ENCODE assay signal across 2 cellular contexts in genomic region chr15:58441376-58442070, GRCh38.
TF ChIP-seq lines count a peak whose summit lies in the region.

No MANE protein-coding gene starts in this region.

TF ChIP-seq in liver, 16 proteins besides CTCF, POLR2A, EP300 and RAD21:
- TF ChIP-seq HNF4A (conservative IDR thresholded peaks at IDR 0.05) (no peak), EGR1 (IDR thresholded peaks at IDR 0.05; ENCODE audit: low read depth in 2 of 2) (no peak), ATF3 (IDR thresholded peaks at IDR 0.05) (no peak), RXRA (IDR thresholded peaks at IDR 0.05) (no peak)

TF ChIP-seq in HepG2, 621 proteins besides CTCF, POLR2A, EP300 and RAD21:
- TF ChIP-seq MYC (CRISPR knock-in tag; IDR thresholded peaks at IDR 0.05; ENCODE audit: borderline replicate concordance), result no peak
- TF ChIP-seq KDM2A (CRISPR knock-in tag; IDR thresholded peaks at IDR 0.05; ENCODE audit: borderline replicate concordance, low read depth), result no peak
- TF ChIP-seq ZNF513 (CRISPR knock-in tag; conservative IDR thresholded peaks at IDR 0.05), result no peak
- no peak for TF ChIP-seq MBD4 (IDR thresholded peaks at IDR 0.05; ENCODE audit: borderline replicate concordance, low read length)
- TF ChIP-seq SRY (CRISPR knock-in tag; IDR thresholded peaks at IDR 0.05), result no peak
- no peak for TF ChIP-seq TSC22D2 (CRISPR knock-in tag; IDR thresholded peaks at IDR 0.05; ENCODE audit: borderline replicate concordance)
- no peak for TF ChIP-seq XBP1 (CRISPR knock-in tag; IDR thresholded peaks at IDR 0.05)
- TF ChIP-seq ZBTB14 (CRISPR knock-in tag; IDR thresholded peaks at IDR 0.05), result no peak
- TF ChIP-seq ZNF883 (CRISPR knock-in tag; IDR thresholded peaks at IDR 0.05; ENCODE audit: not compliant biosample characterization), result no peak
- no peak for TF ChIP-seq ZNF83 (CRISPR knock-in tag; IDR thresholded peaks at IDR 0.05; ENCODE audit: borderline replicate concordance)
- no peak for TF ChIP-seq ZNF280B (CRISPR knock-in tag; IDR thresholded peaks at IDR 0.05; ENCODE audit: borderline replicate concordance)
- no peak for TF ChIP-seq HNRNPUL1 (IDR thresholded peaks at IDR 0.05; ENCODE audit: low read depth, low read length)
- TF ChIP-seq DMAP1 (CRISPR knock-in tag; IDR thresholded peaks at IDR 0.05), result no peak
- no peak for TF ChIP-seq PITX1 (CRISPR knock-in tag; IDR thresholded peaks at IDR 0.05)
TF ChIP-seq in HepG2: peak in this region for 0.
